1 cellular context compared by ENCODE assay signal in the genomic region with DNA sequence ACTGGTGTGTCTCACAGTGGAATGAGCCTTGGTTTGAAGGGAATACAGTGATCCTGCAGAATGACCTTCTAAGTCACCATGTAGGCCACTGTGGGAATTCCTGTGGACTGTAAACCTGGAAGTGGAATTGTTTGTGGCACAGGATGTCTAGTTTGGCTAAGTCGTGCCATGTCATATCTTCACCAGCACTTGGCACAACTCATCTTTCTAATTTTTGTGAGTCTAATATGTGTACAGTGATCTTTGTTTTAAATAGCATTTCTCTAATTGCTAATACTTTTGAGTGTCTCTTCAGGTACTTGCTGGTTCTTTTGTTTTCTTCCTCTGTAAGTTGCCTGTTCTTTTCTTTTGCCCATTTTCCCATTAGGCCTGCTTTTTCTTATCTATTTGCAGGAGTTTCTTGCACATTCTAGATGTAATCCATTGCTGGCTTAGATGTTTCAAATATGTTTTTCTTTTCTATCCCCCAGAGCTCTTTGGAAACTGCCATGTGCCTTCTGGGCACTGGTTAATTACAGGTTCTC.
TF ChIP-seq lines count a peak whose summit lies in the region.

No MANE protein-coding gene starts in this region.

TF ChIP-seq in K562, 482 proteins besides CTCF, POLR2A, EP300 and RAD21 (continued from another document):
- TF ChIP-seq, protein P1, sequence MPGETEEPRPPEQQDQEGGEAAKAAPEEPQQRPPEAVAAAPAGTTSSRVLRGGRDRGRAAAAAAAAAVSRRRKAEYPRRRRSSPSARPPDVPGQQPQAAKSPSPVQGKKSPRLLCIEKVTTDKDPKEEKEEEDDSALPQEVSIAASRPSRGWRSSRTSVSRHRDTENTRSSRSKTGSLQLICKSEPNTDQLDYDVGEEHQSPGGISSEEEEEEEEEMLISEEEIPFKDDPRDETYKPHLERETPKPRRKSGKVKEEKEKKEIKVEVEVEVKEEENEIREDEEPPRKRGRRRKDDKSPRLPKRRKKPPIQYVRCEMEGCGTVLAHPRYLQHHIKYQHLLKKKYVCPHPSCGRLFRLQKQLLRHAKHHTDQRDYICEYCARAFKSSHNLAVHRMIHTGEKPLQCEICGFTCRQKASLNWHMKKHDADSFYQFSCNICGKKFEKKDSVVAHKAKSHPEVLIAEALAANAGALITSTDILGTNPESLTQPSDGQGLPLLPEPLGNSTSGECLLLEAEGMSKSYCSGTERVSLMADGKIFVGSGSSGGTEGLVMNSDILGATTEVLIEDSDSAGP (CRISPR knock-in tag; IDR thresholded peaks at IDR 0.05): no peak
- TF ChIP-seq KLF1 (tag; IDR thresholded peaks at IDR 0.05): no peak
- TF ChIP-seq, protein P2, sequence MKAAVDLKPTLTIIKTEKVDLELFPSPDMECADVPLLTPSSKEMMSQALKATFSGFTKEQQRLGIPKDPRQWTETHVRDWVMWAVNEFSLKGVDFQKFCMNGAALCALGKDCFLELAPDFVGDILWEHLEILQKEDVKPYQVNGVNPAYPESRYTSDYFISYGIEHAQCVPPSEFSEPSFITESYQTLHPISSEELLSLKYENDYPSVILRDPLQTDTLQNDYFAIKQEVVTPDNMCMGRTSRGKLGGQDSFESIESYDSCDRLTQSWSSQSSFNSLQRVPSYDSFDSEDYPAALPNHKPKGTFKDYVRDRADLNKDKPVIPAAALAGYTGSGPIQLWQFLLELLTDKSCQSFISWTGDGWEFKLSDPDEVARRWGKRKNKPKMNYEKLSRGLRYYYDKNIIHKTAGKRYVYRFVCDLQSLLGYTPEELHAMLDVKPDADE (conservative IDR thresholded peaks at IDR 0.05; ENCODE audit: control insufficient read depth, low read depth, low read length): no peak
- TF ChIP-seq KDM1A (IDR thresholded peaks at IDR 0.05): peak in 1 of 2 experiments; percentile 48; a peak in 1 of 4 replicates
- peak; percentile 82 for TF ChIP-seq RBM25 (IDR thresholded peaks at IDR 0.05; ENCODE audit: low read depth, low read length, severe bottlenecking)
- TF ChIP-seq ZNF184 (CRISPR knock-in tag; IDR thresholded peaks at IDR 0.05): peak; percentile 97
- no peak for TF ChIP-seq CREM (IDR thresholded peaks at IDR 0.05; ENCODE audit: low read depth)
- TF ChIP-seq GATA2 (CRISPR knock-in tag; IDR thresholded peaks at IDR 0.05): no peak
- no peak for TF ChIP-seq PHF8 (IDR thresholded peaks at IDR 0.05; ENCODE audit: borderline replicate concordance, low read length)
- TF ChIP-seq SP1 (CRISPR knock-in tag; IDR thresholded peaks at IDR 0.05): no peak
- TF ChIP-seq TRIM28 (IDR thresholded peaks at IDR 0.05): peak; percentile 90
- TF ChIP-seq, protein P3, sequence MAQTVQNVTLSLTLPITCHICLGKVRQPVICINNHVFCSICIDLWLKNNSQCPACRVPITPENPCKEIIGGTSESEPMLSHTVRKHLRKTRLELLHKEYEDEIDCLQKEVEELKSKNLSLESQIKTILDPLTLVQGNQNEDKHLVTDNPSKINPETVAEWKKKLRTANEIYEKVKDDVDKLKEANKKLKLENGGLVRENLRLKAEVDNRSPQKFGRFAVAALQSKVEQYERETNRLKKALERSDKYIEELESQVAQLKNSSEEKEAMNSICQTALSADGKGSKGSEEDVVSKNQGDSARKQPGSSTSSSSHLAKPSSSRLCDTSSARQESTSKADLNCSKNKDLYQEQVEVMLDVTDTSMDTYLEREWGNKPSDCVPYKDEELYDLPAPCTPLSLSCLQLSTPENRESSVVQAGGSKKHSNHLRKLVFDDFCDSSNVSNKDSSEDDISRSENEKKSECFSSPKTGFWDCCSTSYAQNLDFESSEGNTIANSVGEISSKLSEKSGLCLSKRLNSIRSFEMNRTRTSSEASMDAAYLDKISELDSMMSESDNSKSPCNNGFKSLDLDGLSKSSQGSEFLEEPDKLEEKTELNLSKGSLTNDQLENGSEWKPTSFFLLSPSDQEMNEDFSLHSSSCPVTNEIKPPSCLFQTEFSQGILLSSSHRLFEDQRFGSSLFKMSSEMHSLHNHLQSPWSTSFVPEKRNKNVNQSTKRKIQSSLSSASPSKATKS (CRISPR knock-in tag; IDR thresholded peaks at IDR 0.05): no peak
- no peak for TF ChIP-seq THRAP3 (IDR thresholded peaks at IDR 0.05; ENCODE audit: borderline replicate concordance)
- TF ChIP-seq, protein P4, sequence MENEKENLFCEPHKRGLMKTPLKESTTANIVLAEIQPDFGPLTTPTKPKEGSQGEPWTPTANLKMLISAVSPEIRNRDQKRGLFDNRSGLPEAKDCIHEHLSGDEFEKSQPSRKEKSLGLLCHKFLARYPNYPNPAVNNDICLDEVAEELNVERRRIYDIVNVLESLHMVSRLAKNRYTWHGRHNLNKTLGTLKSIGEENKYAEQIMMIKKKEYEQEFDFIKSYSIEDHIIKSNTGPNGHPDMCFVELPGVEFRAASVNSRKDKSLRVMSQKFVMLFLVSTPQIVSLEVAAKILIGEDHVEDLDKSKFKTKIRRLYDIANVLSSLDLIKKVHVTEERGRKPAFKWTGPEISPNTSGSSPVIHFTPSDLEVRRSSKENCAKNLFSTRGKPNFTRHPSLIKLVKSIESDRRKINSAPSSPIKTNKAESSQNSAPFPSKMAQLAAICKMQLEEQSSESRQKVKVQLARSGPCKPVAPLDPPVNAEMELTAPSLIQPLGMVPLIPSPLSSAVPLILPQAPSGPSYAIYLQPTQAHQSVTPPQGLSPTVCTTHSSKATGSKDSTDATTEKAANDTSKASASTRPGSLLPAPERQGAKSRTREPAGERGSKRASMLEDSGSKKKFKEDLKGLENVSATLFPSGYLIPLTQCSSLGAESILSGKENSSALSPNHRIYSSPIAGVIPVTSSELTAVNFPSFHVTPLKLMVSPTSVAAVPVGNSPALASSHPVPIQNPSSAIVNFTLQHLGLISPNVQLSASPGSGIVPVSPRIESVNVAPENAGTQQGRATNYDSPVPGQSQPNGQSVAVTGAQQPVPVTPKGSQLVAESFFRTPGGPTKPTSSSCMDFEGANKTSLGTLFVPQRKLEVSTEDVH (IDR thresholded peaks at IDR 0.05; ENCODE audit: low read depth, partially characterized antibody): no peak
- no peak for TF ChIP-seq BRCA1 (IDR thresholded peaks at IDR 0.05)
- no peak for TF ChIP-seq BRCA1 (CRISPR knock-in tag; IDR thresholded peaks at IDR 0.05)
- TF ChIP-seq ETS2 (tag; IDR thresholded peaks at IDR 0.05; ENCODE audit: borderline replicate concordance, poor library complexity, severe bottlenecking): no peak
